11 cellular contexts compared by ENCODE assay signal in genomic region chr13:40539954-40540706, GRCh38.
DNase-seq lines count a peak whose midpoint lies in the region; ATAC-seq, FAIRE-seq and TF ChIP-seq lines count a peak whose summit lies in the region.
"Had no signal": no experiment of that assay in that cellular context is flagged by ENCODE, and none has a peak within 500 bp of the region (broad histone marks: within the 10 kb centered on the region; RNA-seq: fewer than 3 reads in every experiment).

No MANE protein-coding gene starts in this region.

- no peak for FAIRE-seq in urothelium cell line (lab: Jason Lieb, UNC)

- in situ Hi-C loops in astrocyte of the spinal cord (cut with HindIII; ENCODE audit: low sequenced_read_pairs): no loop called here

- ATAC-seq in activated T-cell treated with anti-CD3 and anti-CD28 coated beads, Interleukin-2, amount 50 U/mL, for 4 hours: no peak
- no peak for ATAC-seq in T-helper 17 cell

- H3K36me3 Mint-ChIP-seq in activated naive CD4-positive, alpha-beta T cell treated with anti-CD3 and anti-CD28 coated beads, Interleukin-2, amount 50 U/mL, for 24 hours: peaks cover 6% of the 10 kb centered on the region
- H3K36me3 Mint-ChIP-seq in activated naive CD4-positive, alpha-beta T cell treated with anti-CD3 and anti-CD28 coated beads, Interleukin-2, amount 10 ng/mL, durations not matched to agents 7 days and 5 days: peaks cover 1% of the 10 kb centered on the region
- H3K36me3 Mint-ChIP-seq in activated T-cell treated with anti-CD3 and anti-CD28 coated beads, Interleukin-2, amount 50 U/mL, for 4 hours (ENCODE audit: insufficient read depth): no peaks in the 10 kb centered on the region
- H3K36me3 Mint-ChIP-seq in T-helper 17 cell (ENCODE audit: low read depth): no peaks in the 10 kb centered on the region

- H3K9me3 ChIP-seq in T-helper 17 cell (ENCODE audit: control insufficient read depth, low read length, poor library complexity, severe bottlenecking): no peaks in the 10 kb centered on the region
- H3K9me3 ChIP-seq: BLaER1 treated with 17β-estradiol and CSF1 and Interleukin-3, amounts not matched to agents 10 nM and 100 nM had no signal

- peaks cover 11% of the 10 kb centered on the region for H3K4me1 Mint-ChIP-seq in activated naive CD4-positive, alpha-beta T cell treated with anti-CD3 and anti-CD28 coated beads, Interleukin-2, amount 50 U/mL, for 24 hours
- H3K4me1 Mint-ChIP-seq in activated naive CD4-positive, alpha-beta T cell treated with anti-CD3 and anti-CD28 coated beads, Interleukin-2, amount 10 ng/mL, durations not matched to agents 7 days and 5 days: no peaks in the 10 kb centered on the region
- peaks cover 6% of the 10 kb centered on the region for H3K4me1 Mint-ChIP-seq in activated T-cell treated with anti-CD3 and anti-CD28 coated beads, Interleukin-2, amount 50 U/mL, for 4 hours (ENCODE audit: low read depth)
- peaks cover 4% of the 10 kb centered on the region for H3K4me1 Mint-ChIP-seq in T-helper 17 cell

- no peaks in the 10 kb centered on the region for H3K27me3 Mint-ChIP-seq in activated naive CD4-positive, alpha-beta T cell treated with anti-CD3 and anti-CD28 coated beads, Interleukin-2, amount 50 U/mL, for 24 hours
- H3K27me3 Mint-ChIP-seq in activated naive CD4-positive, alpha-beta T cell treated with anti-CD3 and anti-CD28 coated beads, Interleukin-2, amount 10 ng/mL, durations not matched to agents 7 days and 5 days: no peaks in the 10 kb centered on the region
- no peaks in the 10 kb centered on the region for H3K27me3 Mint-ChIP-seq in activated T-cell treated with anti-CD3 and anti-CD28 coated beads, Interleukin-2, amount 50 U/mL, for 4 hours (ENCODE audit: low read depth)
- H3K27me3 Mint-ChIP-seq in T-helper 17 cell: no peaks in the 10 kb centered on the region

- TF ChIP-seq CTCF in astrocyte of the spinal cord (IDR thresholded peaks at IDR 0.05; ENCODE audit: low read depth, low read length): no peak

- CTCF ChIA-PET in activated naive CD4-positive, alpha-beta T cell treated with anti-CD3 and anti-CD28 coated beads, Interleukin-2, amount 10 ng/mL, durations not matched to agents 7 days and 5 days (lab: Charles Lee): interaction anchor here (0.7 kb wide), 1 partner anchor 27 kb away, joined by 3 read pairs; no protein-coding TSS in a partner anchor

- peak overlapping the region; percentile 26 for H3K27ac Mint-ChIP-seq in activated naive CD4-positive, alpha-beta T cell treated with anti-CD3 and anti-CD28 coated beads, Interleukin-2, amount 50 U/mL, for 24 hours
- no peak overlapping the region for H3K27ac Mint-ChIP-seq in activated naive CD4-positive, alpha-beta T cell treated with anti-CD3 and anti-CD28 coated beads, Interleukin-2, amount 10 ng/mL, durations not matched to agents 7 days and 5 days
- no peak overlapping the region for H3K27ac Mint-ChIP-seq in T-helper 17 cell

- H3K4me3 Mint-ChIP-seq in activated naive CD4-positive, alpha-beta T cell treated with anti-CD3 and anti-CD28 coated beads, Interleukin-2, amount 50 U/mL, for 24 hours: no peak overlapping the region
- H3K4me3 Mint-ChIP-seq in activated naive CD4-positive, alpha-beta T cell treated with anti-CD3 and anti-CD28 coated beads, Interleukin-2, amount 10 ng/mL, durations not matched to agents 7 days and 5 days: no peak overlapping the region
- no peak overlapping the region for H3K4me3 Mint-ChIP-seq in activated T-cell treated with anti-CD3 and anti-CD28 coated beads, Interleukin-2, amount 50 U/mL, for 4 hours
- H3K4me3 Mint-ChIP-seq in T-helper 17 cell: no peak overlapping the region

- no peak for DNase-seq in activated naive CD4-positive, alpha-beta T cell treated with anti-CD3 and anti-CD28 coated beads, Interleukin-2, amount 10 ng/mL, durations not matched to agents 7 days and 5 days
- DNase-seq in astrocyte of the spinal cord (ENCODE audit: low read depth, low spot score) (peak; percentile 89), islet precursor cell (peak; percentile 85), urothelium cell line (ENCODE audit: low spot score) (peak; percentile 56), T-helper 17 cell (no peak)
- no peak for DNase-seq in activated T-cell treated with anti-CD3 and anti-CD28 coated beads, Interleukin-2, amount 50 U/mL, for 4 hours
- no peak for DNase-seq in activated naive CD4-positive, alpha-beta T cell treated with Interleukin-2 at 50 U/mL for 16 hours

- no peaks in the 10 kb centered on the region for H3K9me3 Mint-ChIP-seq in activated naive CD4-positive, alpha-beta T cell treated with anti-CD3 and anti-CD28 coated beads, Interleukin-2, amount 50 U/mL, for 24 hours
- no peaks in the 10 kb centered on the region for H3K9me3 Mint-ChIP-seq in activated naive CD4-positive, alpha-beta T cell treated with anti-CD3 and anti-CD28 coated beads, Interleukin-2, amount 10 ng/mL, durations not matched to agents 7 days and 5 days
- H3K9me3 Mint-ChIP-seq in activated T-cell treated with anti-CD3 and anti-CD28 coated beads, Interleukin-2, amount 50 U/mL, for 4 hours: no peaks in the 10 kb centered on the region

- H3K4me3 ChIP-seq in astrocyte of the spinal cord (ENCODE audit: low read depth, low read length): no peak overlapping the region
- H3K4me3 ChIP-seq: BLaER1 treated with 17β-estradiol and CSF1 and Interleukin-3, amounts not matched to agents 10 nM and 100 nM; cardiac muscle cell; SK-N-MC had no signal

Comparison
In these comparisons a context has a peak if more than half of its experiments do, and no peak if none do; other contexts are left out.
1. DNase-seq: peak in astrocyte of the spinal cord (single experiment), islet precursor cell (single experiment) and urothelium cell line (single experiment); none in activated naive CD4-positive, alpha-beta T cell treated with anti-CD3 and anti-CD28 coated beads, Interleukin-2, amount 10 ng/mL, durations not matched to agents 7 days and 5 days (single experiment), activated T-cell treated with anti-CD3 and anti-CD28 coated beads, Interleukin-2, amount 50 U/mL, for 4 hours (single experiment), T-helper 17 cell (0 of 3) and activated naive CD4-positive, alpha-beta T cell treated with Interleukin-2 at 50 U/mL for 16 hours (single experiment).